10 cellular contexts compared by ENCODE assay signal in genomic region chr4:168587326-168588125, GRCh38.
DNase-seq lines count a peak whose midpoint lies in the region; ATAC-seq and TF ChIP-seq lines count a peak whose summit lies in the region.
"Had no signal": no experiment of that assay in that cellular context is flagged by ENCODE, and none has a peak within 500 bp of the region (broad histone marks: within the 10 kb centered on the region; RNA-seq: fewer than 3 reads in every experiment).

No MANE protein-coding gene starts in this region.

- H3K4me1 ChIP-seq in RWPE2 (ENCODE audit: insufficient read depth, poor library complexity, severe bottlenecking) (peaks cover 58% of the 10 kb centered on the region), prostate gland (replicated peaks) (no peaks in the 10 kb centered on the region)

- ATAC-seq in RWPE2 (ENCODE audit: low read depth) (peak; percentile 81), HG02623 (IDR thresholded peaks at IDR 0.05; ENCODE audit: unreplicated experiment) (no peak)
- ATAC-seq: activated CD8-positive, alpha-beta T cell treated with anti-CD3 and anti-CD28 coated beads for 36 hours had no signal

- TF ChIP-seq CTCF in RWPE2 (IDR thresholded peaks at IDR 0.05; ENCODE audit: poor library complexity, severe bottlenecking), result no peak
- TF ChIP-seq CTCF in fibroblast of the aortic adventitia (IDR thresholded peaks at IDR 0.05; ENCODE audit: insufficient read depth, low read length), result no peak
- TF ChIP-seq CTCF in prostate gland (IDR thresholded peaks at IDR 0.05), result no peak

- H3K36me3 ChIP-seq in RWPE2 (ENCODE audit: low read depth) (no peaks in the 10 kb centered on the region), prostate gland (no peaks in the 10 kb centered on the region)

- no peaks in the 10 kb centered on the region for H3K9me3 ChIP-seq in RWPE2 (ENCODE audit: severe bottlenecking)
- H3K9me3 ChIP-seq in prostate gland, result no peaks in the 10 kb centered on the region

- H3K27ac ChIP-seq in RWPE2 (ENCODE audit: poor library complexity, severe bottlenecking) (peak overlapping the region; percentile 97), prostate gland (no peak overlapping the region)

- TF ChIP-seq POLR2A in prostate gland (IDR thresholded peaks at IDR 0.05), result no peak

- intact Hi-C loops in prostate gland (cut with DNase I), result loop anchor here (2.0 to 10.0 kb wide), 5 partner anchors 43 to 417 kb away; no protein-coding TSS in a partner anchor
- intact Hi-C loops in posterior cingulate gyrus (cut with DNase I), result no loop called here

- H3K4me3 ChIP-seq in RWPE2 (ENCODE audit: severe bottlenecking) (no peak overlapping the region), fibroblast of the aortic adventitia (ENCODE audit: low read depth, low read length) (peak overlapping the region; percentile 26), prostate gland (no peak overlapping the region)

- WGBS in prostate gland, result 55% methylated on average over 12 of the region's 12 CpGs

- no peaks in the 10 kb centered on the region for H3K27me3 ChIP-seq in RWPE2 (ENCODE audit: insufficient read depth, poor library complexity, severe bottlenecking)
- no peaks in the 10 kb centered on the region for H3K27me3 ChIP-seq in prostate gland (replicated peaks; ENCODE audit: insufficient read depth)

- DNase-seq in Daoy (ENCODE audit: low read depth), result peak; percentile 87
- DNase-seq in RWPE2 (ENCODE audit: low spot score), result peak; percentile 94
- DNase-seq in fibroblast of the aortic adventitia (ENCODE audit: low read depth), result peak; percentile 94
- peak; percentile 65 for DNase-seq in prostate gland (ENCODE audit: low spot score)
- DNase-seq in posterior cingulate gyrus, result no peak
- no peak for DNase-seq in NCI-H524 (lab: John Stamatoyannopoulos, UW)
- DNase-seq in DMS153 (lab: John Stamatoyannopoulos, UW), result no peak
- DNase-seq: activated CD8-positive, alpha-beta T cell treated with anti-CD3 and anti-CD28 coated beads for 36 hours; cerebellar nuclear complex had no signal

Comparison
In these comparisons a context has a peak if more than half of its experiments do, and no peak if none do; other contexts are left out.
1. DNase-seq: peak in Daoy (single experiment), RWPE2 (single experiment), fibroblast of the aortic adventitia (single experiment) and prostate gland (single experiment); none in posterior cingulate gyrus (0 of 10), NCI-H524 (0 of 2) and DMS153 (single experiment).